Comparison of ENCODE assay signal across 10 cellular contexts in the genomic region with DNA sequence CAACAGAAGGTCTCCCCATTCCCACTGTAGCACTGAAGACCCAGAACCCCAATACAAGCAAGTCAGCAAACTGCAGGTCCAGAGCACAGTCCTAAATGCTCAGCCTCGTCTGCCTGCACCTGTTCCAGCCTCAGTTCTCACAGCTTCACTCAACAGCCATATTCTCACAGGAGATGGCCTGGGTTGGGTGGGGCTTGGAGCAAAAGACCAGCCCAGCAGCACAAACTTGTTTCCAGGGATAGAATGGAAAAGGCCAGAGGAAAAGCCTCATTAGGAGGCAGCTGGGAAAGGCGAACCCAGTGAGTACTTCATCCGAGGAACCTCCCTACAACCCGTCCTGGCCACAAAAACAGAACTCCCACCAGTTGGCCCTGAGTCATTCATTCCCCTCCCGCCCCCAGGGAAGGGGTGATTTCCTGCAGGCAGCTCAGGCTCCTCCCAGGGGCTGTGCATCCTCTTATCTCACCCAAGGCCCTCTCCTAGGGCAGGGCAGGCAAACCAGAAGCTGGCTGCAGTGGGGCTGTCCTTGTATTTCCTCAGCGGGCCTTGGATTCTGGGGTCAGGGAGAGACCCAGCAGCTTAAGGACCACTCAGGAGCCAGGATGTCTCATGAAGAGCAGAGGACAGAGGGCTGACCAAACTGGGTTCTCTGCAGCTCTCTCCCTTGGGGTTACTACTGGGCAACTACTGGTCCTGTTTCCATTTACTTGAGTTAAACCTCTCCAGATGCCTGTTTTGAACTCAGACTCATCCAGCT. TPM values are rescaled to one million over a fixed set of nuclear protein-coding genes. Genes with fewer than 3 reads are reported as not detected.
DNase-seq lines count a peak whose midpoint lies in the region; ATAC-seq and TF ChIP-seq lines count a peak whose summit lies in the region.
"Had no signal": no experiment of that assay in that cellular context is flagged by ENCODE, and none has a peak within 500 bp of the region (broad histone marks: within the 10 kb centered on the region; RNA-seq: fewer than 3 reads in every experiment).

No MANE protein-coding gene starts in this region.

- DNase-seq in MCF 10A (ENCODE audit: unreplicated experiment) (peak; percentile 38), breast epithelium (ENCODE audit: low spot score in 2 of 2) (no peak), left cardiac atrium (peak; percentile 88), NCI-H1048 (lab: John Stamatoyannopoulos, UW) (no peak), HT-29 (ENCODE audit: low spot score) (no peak)
- peak; percentile 43 for DNase-seq in activated CD8-positive, alpha-beta memory T cell treated with anti-CD3 and anti-CD28 coated beads, Interleukin-2, amount 10 ng/mL, durations not matched to agents 7 days and 5 days
- peak; percentile 37 to 41 for DNase-seq in stimulated activated CD4-positive, alpha-beta T cell treated with anti-CD3 and anti-CD28 coated beads, Interleukin-1b, Interleukin-23, amount 100 ng/mL, for 4 hours (ENCODE audit: low read depth in 2 of 2)

- H3K27ac ChIP-seq in breast epithelium: peak overlapping the region in 1 of 2 donors; percentile 64
- H3K27ac ChIP-seq: suprapubic skin had no signal

- H3K4me3 ChIP-seq in breast epithelium: no peak overlapping the region
- H3K4me3 ChIP-seq: suprapubic skin had no signal

- intact Hi-C loops in MCF 10A (cut with micrococcal nuclease): no loop called here
- intact Hi-C loops in breast epithelium (cut with DNase I; ENCODE audit: low total_unique reads): no loop called here
- intact Hi-C loops in left cardiac atrium (cut with DNase I): no loop called here

- H3K27me3 ChIP-seq in breast epithelium: no peaks in the 10 kb centered on the region
- H3K27me3 ChIP-seq: suprapubic skin had no signal

- H3K9me3 ChIP-seq in breast epithelium: no peaks in the 10 kb centered on the region

- POLR2A ChIA-PET in MCF 10A (lab: Yijun Ruan, JAX): interaction anchor here (0.6 to 0.9 kb wide), 3 partner anchors 9 to 27 kb away, joined by 3 to 4 read pairs (median 3); no protein-coding TSS in a partner anchor

- no peaks in the 10 kb centered on the region for H3K4me1 ChIP-seq in breast epithelium

- no peak overlapping the region for H3K27ac Mint-ChIP-seq in MCF 10A (ENCODE audit: low read depth, unreplicated experiment)
- no peak overlapping the region for H3K27ac Mint-ChIP-seq in activated CD8-positive, alpha-beta memory T cell treated with anti-CD3 and anti-CD28 coated beads, Interleukin-2, amount 10 ng/mL, durations not matched to agents 7 days and 5 days

- no TSS peak for BruUV-seq in MCF 10A (replicated peaks; lab: Mats Ljungman, UMichigan)

- CTCF ChIA-PET in MCF 10A (lab: Yijun Ruan, JAX): interaction anchor here (0.5 kb wide), 1 partner anchor 1756 kb away, joined by 3 read pairs; no protein-coding TSS in a partner anchor
- CTCF ChIA-PET in activated CD8-positive, alpha-beta memory T cell treated with anti-CD3 and anti-CD28 coated beads, Interleukin-2, amount 10 ng/mL, durations not matched to agents 7 days and 5 days (lab: Charles Lee): no interaction called here

- TF ChIP-seq POLR2A in breast epithelium (IDR thresholded peaks at IDR 0.05): no peak

- ATAC-seq in activated CD8-positive, alpha-beta memory T cell treated with anti-CD3 and anti-CD28 coated beads, Interleukin-2, amount 10 ng/mL, durations not matched to agents 7 days and 5 days: no peak
- ATAC-seq in left cardiac atrium (peak; percentile 89 to 96), HG03196 (IDR thresholded peaks at IDR 0.05; ENCODE audit: unreplicated experiment) (no peak)

- no peaks in the 10 kb centered on the region for H3K36me3 ChIP-seq in breast epithelium
- H3K36me3 ChIP-seq: suprapubic skin had no signal

- H3K4me1 Mint-ChIP-seq in MCF 10A (ENCODE audit: insufficient read depth, unreplicated experiment): no peaks in the 10 kb centered on the region
- peaks cover 6% of the 10 kb centered on the region for H3K4me1 Mint-ChIP-seq in activated CD8-positive, alpha-beta memory T cell treated with anti-CD3 and anti-CD28 coated beads, Interleukin-2, amount 10 ng/mL, durations not matched to agents 7 days and 5 days

- no peaks in the 10 kb centered on the region for H3K27me3 Mint-ChIP-seq in MCF 10A (ENCODE audit: insufficient read depth, unreplicated experiment)
- peaks cover 2% of the 10 kb centered on the region for H3K27me3 Mint-ChIP-seq in activated CD8-positive, alpha-beta memory T cell treated with anti-CD3 and anti-CD28 coated beads, Interleukin-2, amount 10 ng/mL, durations not matched to agents 7 days and 5 days

- peaks cover under 1% of the 10 kb centered on the region for H3K9me3 Mint-ChIP-seq in MCF 10A (ENCODE audit: unreplicated experiment)
- H3K9me3 Mint-ChIP-seq in activated CD8-positive, alpha-beta memory T cell treated with anti-CD3 and anti-CD28 coated beads, Interleukin-2, amount 10 ng/mL, durations not matched to agents 7 days and 5 days (ENCODE audit: low read depth): peaks cover 4% of the 10 kb centered on the region

- TF ChIP-seq CTCF in MCF 10A (IDR thresholded peaks at IDR 0.05; ENCODE audit: unreplicated experiment): no peak
- TF ChIP-seq CTCF in breast epithelium (IDR thresholded peaks at IDR 0.05): no peak

- no peaks in the 10 kb centered on the region for H3K36me3 Mint-ChIP-seq in MCF 10A (ENCODE audit: insufficient read depth, unreplicated experiment)
- peaks cover 7% of the 10 kb centered on the region for H3K36me3 Mint-ChIP-seq in activated CD8-positive, alpha-beta memory T cell treated with anti-CD3 and anti-CD28 coated beads, Interleukin-2, amount 10 ng/mL, durations not matched to agents 7 days and 5 days

- H3K4me3 Mint-ChIP-seq in MCF 10A (ENCODE audit: unreplicated experiment): no peak overlapping the region
- no peak overlapping the region for H3K4me3 Mint-ChIP-seq in activated CD8-positive, alpha-beta memory T cell treated with anti-CD3 and anti-CD28 coated beads, Interleukin-2, amount 10 ng/mL, durations not matched to agents 7 days and 5 days

RNA-seq across cellular contexts. Expression of a gene that starts 7.4 kb away (rescaled TPM):
- total RNA-seq in MCF 10A (2022) (not detected in 2 replicates), breast epithelium (not detected), left cardiac atrium (under 1 TPM; 0.44 to 0.65 TPM)
- not detected for total RNA-seq in activated CD8-positive, alpha-beta memory T cell treated with anti-CD3 and anti-CD28 coated beads, Interleukin-2, amount 10 ng/mL, durations not matched to agents 7 days and 5 days
- total RNA-seq in HT-29 (2014; rRNA removed; shearing (Covaris generic)): 0.79 TPM in 1 of 2 replicates, not detected in the other
- total RNA-seq: activated CD8-positive, alpha-beta memory T cell treated with anti-CD3 and anti-CD28 coated beads for 36 hours; suprapubic skin had no signal

RNA-seq across cellular contexts. Expression of a gene that starts 28.6 kb away (rescaled TPM):
- total RNA-seq in MCF 10A (2022): 123 and 204 TPM in 2 replicates
- total RNA-seq in breast epithelium: 1 to 10 TPM; 1.3 to 5.8 (median 1.3) TPM
- 100 to 1,000 TPM; 188 to 194 TPM for total RNA-seq in activated CD8-positive, alpha-beta memory T cell treated with anti-CD3 and anti-CD28 coated beads, Interleukin-2, amount 10 ng/mL, durations not matched to agents 7 days and 5 days
- total RNA-seq in left cardiac atrium: 1 to 10 TPM in 1 of 2 donors, under 1 TPM in 1; 0.34 to 1.4 TPM
- 278 and 304 TPM in 2 replicates for total RNA-seq in HT-29 (2014; rRNA removed; shearing (Covaris generic))

RNA-seq across cellular contexts. Expression of a gene that starts 29.4 kb away (rescaled TPM):
- total RNA-seq in MCF 10A (2022) (not detected in 2 replicates), breast epithelium (10 to 100 TPM in 2 of 3 donors, 1 to 10 TPM in 1; 9.4 to 39.0 (median 24.2) TPM), left cardiac atrium (10 to 100 TPM; 23.1 to 38.9 TPM)
- 1 to 10 TPM in 1 of 2 experiments, under 1 TPM in 1; 0.55 to 1.9 TPM for total RNA-seq in activated CD8-positive, alpha-beta memory T cell treated with anti-CD3 and anti-CD28 coated beads, Interleukin-2, amount 10 ng/mL, durations not matched to agents 7 days and 5 days
- total RNA-seq in HT-29 (2014; rRNA removed; shearing (Covaris generic)): not detected in 2 replicates

RNA-seq across cellular contexts. Expression of a gene that starts 37.6 kb away (rescaled TPM):
- total RNA-seq in MCF 10A (2022): 86.0 and 99.9 TPM in 2 replicates
- total RNA-seq in breast epithelium: 10 to 100 TPM; 45.9 to 60.6 (median 55.5) TPM
- 10 to 100 TPM; 64.4 to 74.2 TPM for total RNA-seq in activated CD8-positive, alpha-beta memory T cell treated with anti-CD3 and anti-CD28 coated beads, Interleukin-2, amount 10 ng/mL, durations not matched to agents 7 days and 5 days
- total RNA-seq in left cardiac atrium: 10 to 100 TPM; 35.9 to 49.4 TPM
- 160 and 176 TPM in 2 replicates for total RNA-seq in HT-29 (2014; rRNA removed; shearing (Covaris generic))

RNA-seq across cellular contexts. Expression of a gene that starts 44.8 kb away (rescaled TPM):
- total RNA-seq in MCF 10A (2022) (0.91 and 1.6 TPM in 2 replicates), breast epithelium (10 to 100 TPM in 1 of 3 donors, 1 to 10 TPM in 1, not detected in 1; 7.2 to 31.3 TPM), left cardiac atrium (not detected)
- total RNA-seq in activated CD8-positive, alpha-beta memory T cell treated with anti-CD3 and anti-CD28 coated beads, Interleukin-2, amount 10 ng/mL, durations not matched to agents 7 days and 5 days: not detected
- total RNA-seq in HT-29 (2014; rRNA removed; shearing (Covaris generic)): 39.0 and 58.2 TPM in 2 replicates
- total RNA-seq: activated CD8-positive, alpha-beta memory T cell treated with anti-CD3 and anti-CD28 coated beads for 36 hours had no signal

Comparison
In these comparisons a context has a peak if more than half of its experiments do, and no peak if none do; other contexts are left out.
1. DNase-seq: peak in MCF 10A (single experiment), activated CD8-positive, alpha-beta memory T cell treated with anti-CD3 and anti-CD28 coated beads, Interleukin-2, amount 10 ng/mL, durations not matched to agents 7 days and 5 days (single experiment), left cardiac atrium (single experiment) and stimulated activated CD4-positive, alpha-beta T cell treated with anti-CD3 and anti-CD28 coated beads, Interleukin-1b, Interleukin-23, amount 100 ng/mL, for 4 hours (2 of 2); none in breast epithelium (0 of 2), NCI-H1048 (single experiment) and HT-29 (single experiment).
2. RNA of a gene that starts 28.6 kb away (total RNA-seq): 278 to 304 TPM in HT-29, 123 to 204 TPM in MCF 10A and 188 to 194 TPM in activated CD8-positive, alpha-beta memory T cell treated with anti-CD3 and anti-CD28 coated beads, Interleukin-2, amount 10 ng/mL, durations not matched to agents 7 days and 5 days; 0.34 to 1.4 TPM in left cardiac atrium and 1.3 to 5.8 TPM in breast epithelium; every median in the first group is over 10 times any median in the second.
3. ATAC-seq: peak in left cardiac atrium (2 of 2); none in activated CD8-positive, alpha-beta memory T cell treated with anti-CD3 and anti-CD28 coated beads, Interleukin-2, amount 10 ng/mL, durations not matched to agents 7 days and 5 days (single experiment) and HG03196 (single experiment).